ENCODE assay signal across 9 cellular contexts in genomic region chr6:161393839-161394364, GRCh38.
A peak's percentile ranks its signal among the peaks of the same experiment; 100 is the strongest.
DNase-seq lines count a peak whose midpoint lies in the region; ATAC-seq and TF ChIP-seq lines count a peak whose summit lies in the region.
"Had no signal": no experiment of that assay in that cellular context is flagged by ENCODE, and none has a peak within 500 bp of the region (broad histone marks: within the 10 kb centered on the region; RNA-seq: fewer than 3 reads in every experiment).

No MANE protein-coding gene starts in this region.

- H3K27me3 Mint-ChIP-seq in Calu3 (ENCODE audit: unreplicated experiment) = peaks cover 12% of the 10 kb centered on the region
- H3K27me3 Mint-ChIP-seq in activated CD4-positive, alpha-beta T cell treated with anti-CD3 and anti-CD28 coated beads, Interleukin-2, amount 10 ng/mL, durations not matched to agents 24 days and 14 days = peaks cover 15% of the 10 kb centered on the region
- H3K27me3 Mint-ChIP-seq in naive B cell = peaks cover 0 to 22% (median 4%) of the 10 kb centered on the region in 3 donors

- CTCF ChIA-PET in Calu3 (lab: Charles Lee) = interaction anchor here (0.6 to 1.1 kb wide), 4 partner anchors 25 to 301 kb away, joined by 3 to 7 read pairs (median 3); no protein-coding TSS in a partner anchor

- peak overlapping the region; percentile 20 to 43 (median 36) for H3K4me3 ChIP-seq in subcutaneous abdominal adipose tissue (ENCODE audit: low read depth in 1 of 5, low read length in 5 of 5)

- no peaks in the 10 kb centered on the region for H3K4me1 Mint-ChIP-seq in Calu3 (ENCODE audit: low read depth, unreplicated experiment)
- H3K4me1 Mint-ChIP-seq in activated CD4-positive, alpha-beta T cell treated with anti-CD3 and anti-CD28 coated beads, Interleukin-2, amount 10 ng/mL, durations not matched to agents 24 days and 14 days = no peaks in the 10 kb centered on the region
- H3K4me1 Mint-ChIP-seq in naive B cell = no peaks in the 10 kb centered on the region

- H3K27ac ChIP-seq in subcutaneous abdominal adipose tissue (ENCODE audit: low read depth, low read length) = no peak overlapping the region

- H3K36me3 ChIP-seq in subcutaneous abdominal adipose tissue (ENCODE audit: control insufficient read depth in 5 of 5, insufficient read depth in 5 of 5, low read length in 5 of 5) = no peaks in the 10 kb centered on the region

- peaks cover 0 to 6% (median 4%) of the 10 kb centered on the region in 5 donors for H3K4me1 ChIP-seq in subcutaneous abdominal adipose tissue (ENCODE audit: control insufficient read depth in 5 of 5, insufficient read depth in 5 of 5, low read length in 5 of 5)

- DNase-seq in Calu3 = peak; percentile 55
- DNase-seq in NCI-H446 treated with DMSO at 0.1 percent for 48 hours (lab: John Stamatoyannopoulos, UW) = peak; percentile 51
- peak; percentile 88 for DNase-seq in activated CD4-positive, alpha-beta T cell treated with anti-CD3 and anti-CD28 coated beads, Interleukin-2, amount 10 ng/mL, durations not matched to agents 24 days and 14 days
- DNase-seq in epidermal melanocyte (ENCODE audit: insufficient read length, low spot score) = peak; percentile 82
- peak; percentile 26 for DNase-seq in naive B cell

- no peak overlapping the region for H3K4me3 Mint-ChIP-seq in Calu3 (ENCODE audit: low read depth, unreplicated experiment)
- H3K4me3 Mint-ChIP-seq in activated CD4-positive, alpha-beta T cell treated with anti-CD3 and anti-CD28 coated beads, Interleukin-2, amount 10 ng/mL, durations not matched to agents 24 days and 14 days = no peak overlapping the region
- no peak overlapping the region for H3K4me3 Mint-ChIP-seq in naive B cell
- H3K4me3 Mint-ChIP-seq: dendritic cell treated with granulocyte-macrophage colony-stimulating factor and Interleukin-4, amounts not matched to agents 40 ng/mL and 50 ng/mL, for 4 days had no signal

- H3K9me3 Mint-ChIP-seq in Calu3 (ENCODE audit: low read depth, unreplicated experiment) (no peaks in the 10 kb centered on the region), naive B cell (peaks cover 0 to 7% (median 2%) of the 10 kb centered on the region in 7 donors)
- no peaks in the 10 kb centered on the region for H3K9me3 Mint-ChIP-seq in activated CD4-positive, alpha-beta T cell treated with anti-CD3 and anti-CD28 coated beads, Interleukin-2, amount 10 ng/mL, durations not matched to agents 24 days and 14 days
- H3K9me3 Mint-ChIP-seq: dendritic cell treated with granulocyte-macrophage colony-stimulating factor and Interleukin-4, amounts not matched to agents 40 ng/mL and 50 ng/mL, for 4 days had no signal

- ATAC-seq in GM19438 (IDR thresholded peaks at IDR 0.05; ENCODE audit: low read depth, unreplicated experiment) (peak; percentile 98), HG03442 (IDR thresholded peaks at IDR 0.05; ENCODE audit: unreplicated experiment) (peak; percentile 100), naive B cell (ENCODE audit: low read depth in 2 of 2) (peak; percentile 56 to 67)

- intact Hi-C loops in Calu3 (cut with micrococcal nuclease; ENCODE audit: unreplicated experiment) = loop anchor here (1.0 to 10.0 kb wide), 4 partner anchors 25 to 531 kb away; no protein-coding TSS in a partner anchor
- intact Hi-C loops in activated CD4-positive, alpha-beta T cell treated with anti-CD3 and anti-CD28 coated beads, Interleukin-2, amount 10 ng/mL, durations not matched to agents 24 days and 14 days (cut with micrococcal nuclease) = loop anchor here (2.0 to 10.0 kb wide), 3 partner anchors 301 to 1781 kb away; no protein-coding TSS in a partner anchor

- TF ChIP-seq CTCF in Calu3 (IDR thresholded peaks at IDR 0.05; ENCODE audit: unreplicated experiment) = peak; percentile 62

- H3K27ac Mint-ChIP-seq in Calu3 (ENCODE audit: unreplicated experiment) (no peak overlapping the region), naive B cell (no peak overlapping the region)
- H3K27ac Mint-ChIP-seq in activated CD4-positive, alpha-beta T cell treated with anti-CD3 and anti-CD28 coated beads, Interleukin-2, amount 10 ng/mL, durations not matched to agents 24 days and 14 days = no peak overlapping the region
- H3K27ac Mint-ChIP-seq: dendritic cell treated with granulocyte-macrophage colony-stimulating factor and Interleukin-4, amounts not matched to agents 40 ng/mL and 50 ng/mL, for 4 days had no signal

- H3K9ac ChIP-seq in subcutaneous abdominal adipose tissue (ENCODE audit: low read length in 5 of 5) = no peak overlapping the region

- H3K9me3 ChIP-seq in subcutaneous abdominal adipose tissue (ENCODE audit: control insufficient read depth in 5 of 5, low read length in 5 of 5) = peaks cover 0 to 4% (median 0%) of the 10 kb centered on the region in 5 donors

- H3K36me3 Mint-ChIP-seq in Calu3 (ENCODE audit: insufficient read depth, unreplicated experiment) (no peaks in the 10 kb centered on the region), naive B cell (no peaks in the 10 kb centered on the region)
- H3K36me3 Mint-ChIP-seq in activated CD4-positive, alpha-beta T cell treated with anti-CD3 and anti-CD28 coated beads, Interleukin-2, amount 10 ng/mL, durations not matched to agents 24 days and 14 days (ENCODE audit: low read depth) = no peaks in the 10 kb centered on the region

- no TSS peak for BruUV-seq in Calu3 (replicated peaks; lab: Mats Ljungman, UMichigan)

- H3K27me3 ChIP-seq in subcutaneous abdominal adipose tissue (ENCODE audit: control insufficient read depth in 5 of 5, insufficient read depth in 4 of 5, low read length in 5 of 5) = no peaks in the 10 kb centered on the region

Comparison
In these comparisons a context has a peak if more than half of its experiments do, and no peak if none do; other contexts are left out.
1. DNase-seq: peak in every context shown above with its lines; median percentile 88 in activated CD4-positive, alpha-beta T cell treated with anti-CD3 and anti-CD28 coated beads, Interleukin-2, amount 10 ng/mL, durations not matched to agents 24 days and 14 days; 82 in epidermal melanocyte; 55 in Calu3; 51 in NCI-H446 treated with DMSO at 0.1 percent for 48 hours; 26 in naive B cell.